In genomic region chr15:64355559-64356442, GRCh38 we compare ENCODE assay signal across 8 cellular contexts. TPM values are rescaled to one million over a fixed set of nuclear protein-coding genes. Genes with fewer than 3 reads are reported as not detected.
DNase-seq lines count a peak whose midpoint lies in the region; TF ChIP-seq lines count a peak whose summit lies in the region.

Gene CSNK1G1 (minus strand): TSS chr15:64356173. CDS start chr15:64300499, 55,674 bp downstream.

- no peaks in the 10 kb centered on the region for H4K20me1 ChIP-seq in H9 (ENCODE audit: control insufficient read depth, insufficient read depth, insufficient read length)

- H3K27ac Mint-ChIP-seq in H9 (peak within 1 kb of the TSS; percentile 98 to 99 (median 98)), nephron (peak within 1 kb of the TSS; percentile 48 to 94 (median 93))
- peak within 1 kb of the TSS; percentile 92 for H3K27ac Mint-ChIP-seq in stimulated activated naive CD8-positive, alpha-beta T cell treated with anti-CD3 and anti-CD28 coated beads, Interleukin-15, Interleukin-2, amounts not matched to agents 100 ng/mL and 50 ng/mL, for 24 hours

- H3K4ac ChIP-seq in H9 (ENCODE audit: low read depth, low read length): no peak within 1 kb of the TSS

- H3K36me3 ChIP-seq in MG63: peaks cover 7% of the 10 kb centered on the region

- no peak within 1 kb of the TSS for H4K91ac ChIP-seq in H9 (ENCODE audit: insufficient read length, low read depth, low read length)

- no CpG with 5 or more reads among the region's 55 CpGs for WGBS in H9 (ENCODE audit: extremely low coverage, insufficient read length, low lambda C conversion rate)

- DNase-seq in EH (ENCODE audit: low read depth): peak; percentile 99
- DNase-seq in H9: peak; percentile 98
- peak; percentile 98 for DNase-seq in MG63
- DNase-seq in SHP77 treated with DMSO at 0.1 percent for 48 hours (lab: John Stamatoyannopoulos, UW): peak; percentile 98
- DNase-seq in activated effector memory CD4-positive, alpha-beta T cell treated with anti-CD3 and anti-CD28 coated beads, Interleukin-2, amount 50 U/mL, for 16 hours: peak; percentile 97
- peak; percentile 98 for DNase-seq in fibroblast of the aortic adventitia (ENCODE audit: low read depth)

- no peak within 1 kb of the TSS for H3K23ac ChIP-seq in H9 (ENCODE audit: insufficient read length, low read depth, low read length)

- H3K4me3 Mint-ChIP-seq in H9: peak within 1 kb of the TSS; percentile 94 to 98
- H3K4me3 Mint-ChIP-seq in nephron: peak within 1 kb of the TSS; percentile 88 to 98 (median 93)
- H3K4me3 Mint-ChIP-seq in stimulated activated naive CD8-positive, alpha-beta T cell treated with anti-CD3 and anti-CD28 coated beads, Interleukin-15, Interleukin-2, amounts not matched to agents 100 ng/mL and 50 ng/mL, for 24 hours: peak within 1 kb of the TSS; percentile 89

- H4K5ac ChIP-seq in H9 (ENCODE audit: insufficient read length, low read depth, low read length): peak within 1 kb of the TSS; percentile 49

- H3K79me1 ChIP-seq in H9 (ENCODE audit: insufficient read depth, low read depth, low read length, poor library complexity, severe bottlenecking): peaks cover 4% of the 10 kb centered on the region

- H3K4me3 ChIP-seq in MG63: peak within 1 kb of the TSS; percentile 74
- H3K4me3 ChIP-seq in fibroblast of the aortic adventitia (ENCODE audit: low read depth, low read length): peak within 1 kb of the TSS; percentile 95

- no peak within 1 kb of the TSS for H2BK12ac ChIP-seq in H9 (ENCODE audit: insufficient read length, low read depth, low read length)

- H3K56ac ChIP-seq in H9 (ENCODE audit: insufficient read length, low read depth, low read length): no peak within 1 kb of the TSS

- H3K18ac ChIP-seq in H9 (ENCODE audit: insufficient read length, low read depth, low read length): peak within 1 kb of the TSS; percentile 43

- H3K4me1 ChIP-seq in H9 (ENCODE audit: insufficient read depth, low read length): no peaks in the 10 kb centered on the region

- H3K4me1 Mint-ChIP-seq in H9 (peaks cover 12% of the 10 kb centered on the region in 2 experiments), nephron (peaks cover 14% of the 10 kb centered on the region)
- H3K4me1 Mint-ChIP-seq in stimulated activated naive CD8-positive, alpha-beta T cell treated with anti-CD3 and anti-CD28 coated beads, Interleukin-15, Interleukin-2, amounts not matched to agents 100 ng/mL and 50 ng/mL, for 24 hours (ENCODE audit: low read depth): peaks cover 23% of the 10 kb centered on the region

- peak within 1 kb of the TSS; percentile 84; the same call in 1 of the 2 replicates for H3K14ac ChIP-seq in H9 (ENCODE audit: insufficient read depth, low read length)

- no peaks in the 10 kb centered on the region for H3K27me3 ChIP-seq in H9 (ENCODE audit: insufficient read depth, low read length)
- H3K27me3 ChIP-seq in MG63: no peaks in the 10 kb centered on the region

- H3K27me3 Mint-ChIP-seq in H9 (ENCODE audit: low read depth) (no peaks in the 10 kb centered on the region), nephron (ENCODE audit: low read depth) (peaks cover 4% of the 10 kb centered on the region)
- no peaks in the 10 kb centered on the region for H3K27me3 Mint-ChIP-seq in stimulated activated naive CD8-positive, alpha-beta T cell treated with anti-CD3 and anti-CD28 coated beads, Interleukin-15, Interleukin-2, amounts not matched to agents 100 ng/mL and 50 ng/mL, for 24 hours

- H3K9me3 Mint-ChIP-seq in H9 (no peaks in the 10 kb centered on the region), nephron (no peaks in the 10 kb centered on the region)
- H3K9me3 Mint-ChIP-seq in stimulated activated naive CD8-positive, alpha-beta T cell treated with anti-CD3 and anti-CD28 coated beads, Interleukin-15, Interleukin-2, amounts not matched to agents 100 ng/mL and 50 ng/mL, for 24 hours: no peaks in the 10 kb centered on the region

- H3K9me3 ChIP-seq in H9 (ENCODE audit: control insufficient read depth, low read depth, low read length) (no peaks in the 10 kb centered on the region), MG63 (no peaks in the 10 kb centered on the region)

- no peak within 1 kb of the TSS for H2BK15ac ChIP-seq in H9 (ENCODE audit: low read depth, low read length)

- H3K36me3 Mint-ChIP-seq in H9 (ENCODE audit: insufficient read depth in 1 of 3, low read depth in 3 of 3) (peaks cover 0 to 3% (median 2%) of the 10 kb centered on the region in 3 experiments; a peak in 2 of 7 replicates), nephron (ENCODE audit: low read depth) (no peaks in the 10 kb centered on the region)
- H3K36me3 Mint-ChIP-seq in stimulated activated naive CD8-positive, alpha-beta T cell treated with anti-CD3 and anti-CD28 coated beads, Interleukin-15, Interleukin-2, amounts not matched to agents 100 ng/mL and 50 ng/mL, for 24 hours (ENCODE audit: low read depth): peaks cover 3% of the 10 kb centered on the region

- no peak within 1 kb of the TSS for H3K27ac ChIP-seq in H9 (ENCODE audit: insufficient read length, low read depth, low read length)

- peaks cover 2% of the 10 kb centered on the region; the same call in 1 of the 2 replicates for H3K79me2 ChIP-seq in H9 (ENCODE audit: insufficient read depth, low read length)

- no peak within 1 kb of the TSS for H2BK120ac ChIP-seq in H9 (ENCODE audit: low read depth, low read length, poor library complexity, severe bottlenecking)

- H4K8ac ChIP-seq in H9 (replicated peaks; ENCODE audit: insufficient read length, low read depth, low read length): no peak within 1 kb of the TSS

- peaks cover 5% of the 10 kb centered on the region for H3K23me2 ChIP-seq in H9 (ENCODE audit: insufficient read length, low read depth, low read length, poor library complexity, severe bottlenecking)

- TF ChIP-seq CTCF in H9 (conservative IDR thresholded peaks at IDR 0.05) (no peak), fibroblast of the aortic adventitia (IDR thresholded peaks at IDR 0.05; ENCODE audit: insufficient read depth, low read length) (no peak), nephron (IDR thresholded peaks at IDR 0.05; ENCODE audit: unreplicated experiment in 3 of 3) (no peak)

- H2BK5ac ChIP-seq in H9 (ENCODE audit: insufficient read length, low read length): peak within 1 kb of the TSS; percentile 37

- no peak within 1 kb of the TSS for H2AFZ ChIP-seq in H9 (ENCODE audit: low read length)

- H3K9ac ChIP-seq in H9 (ENCODE audit: extremely low read depth, insufficient read length, low read length): peak within 1 kb of the TSS; percentile 89

- no peak within 1 kb of the TSS for H2BK20ac ChIP-seq in H9 (ENCODE audit: low read depth, low read length, poor library complexity, severe bottlenecking)

- H3K4me2 ChIP-seq in H9 (ENCODE audit: insufficient read depth, insufficient read length, low read length): peak within 1 kb of the TSS; percentile 98

- no peak within 1 kb of the TSS for H3T11ph ChIP-seq in H9 (ENCODE audit: low read length)

- H2AK5ac ChIP-seq in H9 (ENCODE audit: insufficient read length, low read length): no peak within 1 kb of the TSS

RNA-seq across cellular contexts. Expression of gene CSNK1G1, which starts in this region (rescaled TPM):
- total RNA-seq in H9 (2021) (17.1 and 19.7 TPM in 2 replicates), fibroblast of the aortic adventitia (ENCODE audit: low replicate concordance) (13.8 and 22.0 TPM in 2 replicates)
- total RNA-seq in MG63 (2014; rRNA removed; shearing (Covaris generic); ENCODE audit: low replicate concordance): 11.2 and 12.7 TPM in 2 replicates
